ENCODE assay signal across 9 cellular contexts in the genomic region with DNA sequence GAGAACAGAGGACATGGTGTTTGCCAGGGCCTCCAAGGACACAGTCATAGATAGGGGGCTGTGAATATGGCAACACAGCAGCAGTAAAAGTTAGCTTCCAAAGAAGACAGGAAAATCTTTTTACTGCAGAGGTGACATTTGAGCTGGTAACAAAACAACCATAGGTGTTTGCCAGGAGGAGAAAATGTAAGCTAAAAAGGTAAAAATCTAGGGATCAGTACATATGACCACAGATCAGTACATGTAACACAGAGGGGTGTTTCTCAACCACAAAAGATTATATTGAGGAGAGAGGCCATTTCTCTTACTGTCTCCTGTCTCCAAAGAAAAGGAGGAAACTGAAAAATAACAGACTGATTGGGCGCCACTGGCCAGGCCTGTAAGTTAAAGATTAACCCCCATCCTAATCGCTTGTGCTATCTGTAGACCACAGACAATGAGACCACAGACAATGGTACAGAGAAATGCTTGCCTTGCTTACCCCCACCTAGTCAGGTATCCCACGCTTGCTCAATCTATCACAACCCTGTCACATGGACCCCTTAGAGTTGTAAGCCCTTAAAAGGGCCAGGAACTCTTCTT.
"Had no signal": no experiment of that assay in that cellular context is flagged by ENCODE, and none has a peak within 500 bp of the region (broad histone marks: within the 10 kb centered on the region; RNA-seq: fewer than 3 reads in every experiment).

No MANE protein-coding gene starts in this region.

- H3K4me3 Mint-ChIP-seq: HFFc6 had no signal

- H3K4me1 ChIP-seq: HAP-1 had no signal

- H3K27ac Mint-ChIP-seq: HFFc6 had no signal

- ATAC-seq: HCT116 had no signal

- H3K4me3 ChIP-seq: GM23248, HAP-1 had no signal

- H3K9ac ChIP-seq: GM23248 had no signal

- H3K27ac ChIP-seq: GM23248, HL-60 had no signal

- DNase-seq: GM23248, GOT3, H7, HFFc6, IMR-90, KBM-7 had no signal

- H3K36me3 ChIP-seq: HAP-1 had no signal

- H2AFZ ChIP-seq: GM23248 had no signal
